In genomic region chr2:61853086-61853847, GRCh38 we compare ENCODE assay signal across 8 cellular contexts. TPM values are rescaled to one million over a fixed set of nuclear protein-coding genes. Genes with fewer than 3 reads are reported as not detected.
DNase-seq lines count a peak whose midpoint lies in the region; ATAC-seq and TF ChIP-seq lines count a peak whose summit lies in the region.

No MANE protein-coding gene starts in this region.

- no peaks in the 10 kb centered on the region for H3K27me3 ChIP-seq in ovary

- no peaks in the 10 kb centered on the region for H3K9me3 Mint-ChIP-seq in activated CD8-positive, alpha-beta T cell treated with anti-CD3 and anti-CD28 coated beads for 36 hours
- H3K9me3 Mint-ChIP-seq in glutamatergic neuron (ENCODE audit: unreplicated experiment) = peaks cover 6% of the 10 kb centered on the region

- peak overlapping the region; percentile 97 for H3K4me3 Mint-ChIP-seq in activated CD8-positive, alpha-beta T cell treated with anti-CD3 and anti-CD28 coated beads for 36 hours
- H3K4me3 Mint-ChIP-seq in glutamatergic neuron (ENCODE audit: unreplicated experiment) = peak overlapping the region; percentile 96

- peak overlapping the region; percentile 93 for H3K27ac Mint-ChIP-seq in activated CD8-positive, alpha-beta T cell treated with anti-CD3 and anti-CD28 coated beads for 36 hours
- H3K27ac Mint-ChIP-seq in glutamatergic neuron (ENCODE audit: unreplicated experiment) = peak overlapping the region; percentile 90

- no peaks in the 10 kb centered on the region for H3K36me3 ChIP-seq in ovary

- peak; percentile 58 for ATAC-seq in HG02623 (IDR thresholded peaks at IDR 0.05; ENCODE audit: unreplicated experiment)
- peak; percentile 49 for ATAC-seq in activated CD8-positive, alpha-beta T cell treated with anti-CD3 and anti-CD28 coated beads for 36 hours

- intact Hi-C loops in activated CD8-positive, alpha-beta T cell treated with anti-CD3 and anti-CD28 coated beads for 36 hours (cut with micrococcal nuclease) = no loop called here
- intact Hi-C loops in ovary (cut with DNase I) = no loop called here

- no peaks in the 10 kb centered on the region for H3K9me3 ChIP-seq in ovary

- H3K4me1 ChIP-seq in ovary (ENCODE audit: insufficient read depth) = no peaks in the 10 kb centered on the region

- WGBS in ovary, 3 donors = 7 to 15% (median 13%) methylated on average over 26 of the region's 26 CpGs

- CTCF ChIA-PET in activated CD8-positive, alpha-beta T cell treated with anti-CD3 and anti-CD28 coated beads for 36 hours (lab: Charles Lee) = interaction anchor here (1.0 to 1.5 kb wide), 4 partner anchors 9 to 182 kb away, joined by 3 read pairs; no protein-coding TSS in a partner anchor

- peak overlapping the region; percentile 69 to 89 for H3K27ac ChIP-seq in ovary

- peak overlapping the region; percentile 89 for H3K4me3 ChIP-seq in AG09309 (ENCODE audit: control insufficient read depth, low read depth, low read length)
- H3K4me3 ChIP-seq in GM12875 (ENCODE audit: low read depth, low read length) = peak overlapping the region; percentile 85
- H3K4me3 ChIP-seq in ovary = peak overlapping the region; percentile 82

- peaks cover 5% of the 10 kb centered on the region for H3K36me3 Mint-ChIP-seq in activated CD8-positive, alpha-beta T cell treated with anti-CD3 and anti-CD28 coated beads for 36 hours (ENCODE audit: low read depth)
- no peaks in the 10 kb centered on the region for H3K36me3 Mint-ChIP-seq in glutamatergic neuron (ENCODE audit: unreplicated experiment)

- peaks cover 20% of the 10 kb centered on the region for H3K4me1 Mint-ChIP-seq in activated CD8-positive, alpha-beta T cell treated with anti-CD3 and anti-CD28 coated beads for 36 hours (ENCODE audit: low read depth)
- H3K4me1 Mint-ChIP-seq in glutamatergic neuron (ENCODE audit: low read depth, unreplicated experiment) = peaks cover 2% of the 10 kb centered on the region

- POLR2A ChIA-PET in activated CD8-positive, alpha-beta T cell treated with anti-CD3 and anti-CD28 coated beads for 36 hours (lab: Charles Lee) = interaction anchor here (1.0 to 1.3 kb wide), 4 partner anchors 14 to 315 kb away, joined by 3 to 4 read pairs (median 3); partner anchors contain the start of gene XPO1

- DNase-seq in AG09309 (ENCODE audit: low read depth) (no peak), NAMALWA (ENCODE audit: low spot score) (peak; percentile 59), glutamatergic neuron (no peak), ovary (peak in 4 of 5 donors; percentile 23 to 45 (median 34)), NCI-H187 (lab: John Stamatoyannopoulos, UW) (no peak)
- DNase-seq in activated CD8-positive, alpha-beta T cell treated with anti-CD3 and anti-CD28 coated beads for 36 hours = no peak

- TF ChIP-seq CTCF in AG09309 (IDR thresholded peaks at IDR 0.05; ENCODE audit: control insufficient read depth, insufficient read depth, low read depth, low read length, missing control alignments) (no peak), GM12875 (IDR thresholded peaks at IDR 0.05; ENCODE audit: borderline replicate concordance, insufficient read depth, low read depth, low read length) (no peak), glutamatergic neuron (IDR thresholded peaks at IDR 0.05; ENCODE audit: partially characterized antibody, unreplicated experiment) (no peak), ovary (IDR thresholded peaks at IDR 0.05) (no peak)
- TF ChIP-seq CTCF in activated CD8-positive, alpha-beta T cell treated with anti-CD3 and anti-CD28 coated beads for 36 hours (IDR thresholded peaks at IDR 0.05) = no peak

- no peaks in the 10 kb centered on the region for H3K27me3 Mint-ChIP-seq in activated CD8-positive, alpha-beta T cell treated with anti-CD3 and anti-CD28 coated beads for 36 hours
- peaks cover 3% of the 10 kb centered on the region for H3K27me3 Mint-ChIP-seq in glutamatergic neuron (ENCODE audit: unreplicated experiment)

- no peak for TF ChIP-seq POLR2A in ovary (IDR thresholded peaks at IDR 0.05)

- no peak for TF ChIP-seq EP300 in ovary (IDR thresholded peaks at IDR 0.05)

RNA-seq across cellular contexts. Expression of gene FAM161A, which starts 0.6 kb away (rescaled TPM):
- total RNA-seq in activated CD8-positive, alpha-beta T cell treated with anti-CD3 and anti-CD28 coated beads for 36 hours = 1 to 10 TPM; 6.5 to 6.6 TPM
- total RNA-seq in glutamatergic neuron (ENCODE audit: unreplicated experiment) = 13.4 TPM
- 1 to 10 TPM; 4.9 to 9.4 (median 7.2) TPM for total RNA-seq in ovary
- 1 to 10 TPM; 5.6 to 6.1 TPM for polyA plus RNA-seq in ovary

RNA-seq across cellular contexts. Expression of gene CCT4, which starts 35.2 kb away (rescaled TPM):
- 100 to 1,000 TPM; 388 to 390 TPM for total RNA-seq in activated CD8-positive, alpha-beta T cell treated with anti-CD3 and anti-CD28 coated beads for 36 hours
- total RNA-seq in glutamatergic neuron (ENCODE audit: unreplicated experiment) (146 TPM), ovary (100 to 1,000 TPM in 6 of 7 donors, 10 to 100 TPM in 1; 99.7 to 200 (median 144) TPM)
- polyA plus RNA-seq in ovary = 100 to 1,000 TPM; 113 to 165 TPM

RNA-seq across cellular contexts. Expression of gene COMMD1, which starts 52.2 kb away (rescaled TPM):
- total RNA-seq in activated CD8-positive, alpha-beta T cell treated with anti-CD3 and anti-CD28 coated beads for 36 hours = 10 to 100 TPM; 25.3 to 27.0 TPM
- total RNA-seq in glutamatergic neuron (ENCODE audit: unreplicated experiment) (48.2 TPM), ovary (10 to 100 TPM; 25.4 to 48.8 (median 30.3) TPM)
- 10 to 100 TPM; 33.3 to 44.9 TPM for polyA plus RNA-seq in ovary

Comparison
In these comparisons a context has a peak if more than half of its experiments do, and no peak if none do; other contexts are left out.
1. DNase-seq: peak in NAMALWA (single experiment) and ovary (4 of 5); none in AG09309 (single experiment), activated CD8-positive, alpha-beta T cell treated with anti-CD3 and anti-CD28 coated beads for 36 hours (single experiment), glutamatergic neuron (single experiment) and NCI-H187 (0 of 2).
2. Peak in every context shown above with its lines, with median percentiles within 50 percentile points of each other: H3K4me3 ChIP-seq.